Comparison of ENCODE assay signal across 9 cellular contexts in the genomic region with DNA sequence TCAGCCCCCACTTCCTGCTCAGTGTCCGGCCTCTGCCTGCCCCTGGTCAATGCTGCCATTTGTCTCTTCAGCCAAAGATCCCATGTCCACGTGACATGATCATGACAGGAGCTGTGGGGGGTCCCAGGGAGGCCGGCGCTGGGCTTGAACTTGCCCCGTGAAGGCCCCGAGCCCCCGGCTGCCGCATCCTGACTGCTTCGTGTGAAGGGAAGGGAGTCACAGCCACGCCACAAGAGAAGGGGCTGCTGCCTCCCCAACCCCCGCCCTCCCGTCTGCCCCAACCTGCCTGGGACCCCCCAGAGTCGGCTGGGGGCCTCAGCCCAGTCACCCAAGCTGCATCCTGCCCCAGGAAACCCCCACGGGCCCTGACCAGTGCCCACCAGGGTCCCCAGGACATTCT. TPM values are rescaled to one million over a fixed set of nuclear protein-coding genes. Genes with fewer than 3 reads are reported as not detected.
"Had no signal": no experiment of that assay in that cellular context is flagged by ENCODE, and none has a peak within 500 bp of the region (broad histone marks: within the 10 kb centered on the region; RNA-seq: fewer than 3 reads in every experiment).

No MANE protein-coding gene starts in this region.

- H3K4me3 ChIP-seq: GM23248, HAP-1 had no signal

- DNase-seq: H9, HCEC 1CT, HFFc6 had no signal

- H3K36me3 ChIP-seq: HAP-1 had no signal

- H2AFZ ChIP-seq: GM23248 had no signal

- H3K4me3 Mint-ChIP-seq: GM23338, H9, HFFc6 had no signal

- H3K27ac ChIP-seq: GM23248 had no signal

- H3K9me3 ChIP-seq: HAP-1 had no signal

- H3K27ac Mint-ChIP-seq: GM23338, H9, HFFc6 had no signal

- H3K9ac ChIP-seq: GM23248 had no signal

- H3K4me1 ChIP-seq: HAP-1 had no signal

- H3K4me1 Mint-ChIP-seq: GM23338 had no signal

RNA-seq across cellular contexts. Expression of a gene that starts 14.3 kb away (rescaled TPM):
- total RNA-seq: GM23248, H4, HFFc6 had no signal
- polyA plus RNA-seq: GM23248 had no signal

RNA-seq across cellular contexts. Expression of a gene that starts 37.8 kb away (rescaled TPM):
- total RNA-seq: GM23248, GM23338, H1, H4, H7, H9, HFFc6 had no signal
- polyA plus RNA-seq: GM23248, GM23338, H1 had no signal
